ENCODE assay signal across 8 cellular contexts in genomic region chr12:48198619-48198973, GRCh38. TPM values are rescaled to one million over a fixed set of nuclear protein-coding genes. Genes with fewer than 3 reads are reported as not detected.
DNase-seq lines count a peak whose midpoint lies in the region; ATAC-seq and FAIRE-seq lines count a peak whose summit lies in the region.

No MANE protein-coding gene starts in this region.

- H3K27ac ChIP-seq in SJSA1 (no peak overlapping the region), mucosa of rectum (ENCODE audit: low read depth in 2 of 2, low read length in 2 of 2) (peak overlapping the region; percentile 86 to 97)
- peak overlapping the region; percentile 98 for H3K27ac ChIP-seq in effector memory CD4-positive, alpha-beta T cell (ENCODE audit: insufficient read depth, low read length, poor library complexity, severe bottlenecking)

- H3K4me3 ChIP-seq in HAP-1 (peak overlapping the region; percentile 25), SJSA1 (peak overlapping the region; percentile 23), mucosa of rectum (ENCODE audit: low read length in 2 of 2) (peak overlapping the region; percentile 78 to 99)
- peak overlapping the region; percentile 91 for H3K4me3 ChIP-seq in effector memory CD4-positive, alpha-beta T cell (ENCODE audit: insufficient read depth, low read depth, low read length, poor library complexity, severe bottlenecking)

- no peak for ATAC-seq in HG03108 (IDR thresholded peaks at IDR 0.05; ENCODE audit: unreplicated experiment)

- H3K9me3 ChIP-seq in HAP-1, result no peaks in the 10 kb centered on the region; the same call in 1 of the 2 replicates
- no peaks in the 10 kb centered on the region for H3K9me3 ChIP-seq in SJSA1 (replicated peaks)
- H3K9me3 ChIP-seq in effector memory CD4-positive, alpha-beta T cell (ENCODE audit: control insufficient read depth, low read length), result no peaks in the 10 kb centered on the region
- no peaks in the 10 kb centered on the region for H3K9me3 ChIP-seq in mucosa of rectum (ENCODE audit: control insufficient read depth in 2 of 2, low read length in 2 of 2)

- H3K9ac ChIP-seq in mucosa of rectum (ENCODE audit: low read depth in 1 of 2, low read length in 2 of 2), result peak overlapping the region; percentile 83 to 94

- H3K27me3 ChIP-seq in HAP-1 (ENCODE audit: low read depth) (peaks cover 9% of the 10 kb centered on the region), SJSA1 (replicated peaks) (peaks cover 33% of the 10 kb centered on the region), mucosa of rectum (ENCODE audit: control insufficient read depth in 2 of 2, insufficient read depth in 2 of 2, low read length in 2 of 2) (peaks cover 0 to 3% of the 10 kb centered on the region in 2 donors)
- H3K27me3 ChIP-seq in effector memory CD4-positive, alpha-beta T cell (replicated peaks; ENCODE audit: control insufficient read depth, insufficient read depth, low read length, poor library complexity, severe bottlenecking), result no peaks in the 10 kb centered on the region

- H3K4me1 ChIP-seq in HAP-1 (peaks cover 7% of the 10 kb centered on the region), SJSA1 (replicated peaks) (peaks cover 26% of the 10 kb centered on the region), mucosa of rectum (ENCODE audit: control insufficient read depth in 2 of 2, insufficient read depth in 2 of 2, low read length in 2 of 2) (peaks cover 9 to 14% of the 10 kb centered on the region in 2 donors)
- peaks cover 22% of the 10 kb centered on the region for H3K4me1 ChIP-seq in effector memory CD4-positive, alpha-beta T cell (ENCODE audit: control insufficient read depth, insufficient read depth, low read length, poor library complexity, severe bottlenecking)

- H3K36me3 ChIP-seq in HAP-1 (replicated peaks) (no peaks in the 10 kb centered on the region), SJSA1 (no peaks in the 10 kb centered on the region), mucosa of rectum (ENCODE audit: control insufficient read depth in 2 of 2, insufficient read depth in 2 of 2, low read length in 2 of 2) (no peaks in the 10 kb centered on the region)
- H3K36me3 ChIP-seq in effector memory CD4-positive, alpha-beta T cell (ENCODE audit: control insufficient read depth, insufficient read depth, low read length), result no peaks in the 10 kb centered on the region

- FAIRE-seq in urothelium cell line (lab: Jason Lieb, UNC), result no peak

- in situ Hi-C loops in HAP-1 (cut with MboI; ENCODE audit: low sequenced_read_pairs), result no loop called here

- DNase-seq in EH (ENCODE audit: low read depth), result peak; percentile 32
- no peak for DNase-seq in HAP-1 (ENCODE audit: low spot score in 2 of 2)
- DNase-seq in SJSA1 (ENCODE audit: low read depth in 1 of 2, low spot score in 2 of 2), result peak in 1 of 2 experiments; percentile 90
- peak in 1 of 3 donors; percentile 2 for DNase-seq in effector memory CD4-positive, alpha-beta T cell
- DNase-seq in urothelium cell line (ENCODE audit: low spot score), result peak; percentile 27
- DNase-seq in NCI-H345 treated with DMSO at 0.1 percent for 48 hours (lab: John Stamatoyannopoulos, UW; ENCODE audit: unreplicated experiment), result no peak

RNA-seq across cellular contexts. Expression of gene OR10AD1, which starts 4.5 kb away (rescaled TPM):
- total RNA-seq in SJSA1 (2014; rRNA removed; shearing (Covaris generic)), result not detected in 2 replicates

RNA-seq across cellular contexts. Expression of gene CCDC184, which starts 15.2 kb away (rescaled TPM):
- 10.1 and 11.9 TPM in 2 replicates for total RNA-seq in SJSA1 (2014; rRNA removed; shearing (Covaris generic))

RNA-seq across cellular contexts. Expression of gene ASB8, which starts 41.3 kb away (rescaled TPM):
- total RNA-seq in SJSA1 (2014; rRNA removed; shearing (Covaris generic)), result 236 and 314 TPM in 2 replicates

Comparison
In these comparisons a context has a peak if more than half of its experiments do, and no peak if none do; other contexts are left out.
1. DNase-seq: peak in EH (single experiment) and urothelium cell line (single experiment); none in HAP-1 (0 of 2) and NCI-H345 treated with DMSO at 0.1 percent for 48 hours (single experiment).
2. H3K4me3 ChIP-seq: peak in every context shown above with its lines; median percentile 91 in effector memory CD4-positive, alpha-beta T cell; 88 in mucosa of rectum; 25 in HAP-1; 23 in SJSA1.